ENCODE assay signal across 12 cellular contexts in genomic region chr16:85238233-85238647, GRCh38.
A peak's percentile ranks its signal among the peaks of the same experiment; 100 is the strongest.
DNase-seq lines count a peak whose midpoint lies in the region; ATAC-seq and TF ChIP-seq lines count a peak whose summit lies in the region.
"Had no signal": no experiment of that assay in that cellular context is flagged by ENCODE, and none has a peak within 500 bp of the region (broad histone marks: within the 10 kb centered on the region; RNA-seq: fewer than 3 reads in every experiment).

No MANE protein-coding gene starts in this region.

- no peak overlapping the region for H3K27ac ChIP-seq in neuronal stem cell (replicated peaks; ENCODE audit: low read length)
- H3K27ac ChIP-seq: KMS-11 had no signal

- H3K23ac ChIP-seq in neuronal stem cell (ENCODE audit: low read depth, low read length, poor library complexity): no peak overlapping the region

- H3K18ac ChIP-seq in neuronal stem cell (ENCODE audit: low read length): peak overlapping the region; percentile 91

- peak overlapping the region; percentile 41 for H2BK120ac ChIP-seq in neuronal stem cell (ENCODE audit: low read depth, low read length)

- TF ChIP-seq CTCF in BE2C (IDR thresholded peaks at IDR 0.05; ENCODE audit: low read depth, low read length): no peak

- H4K8ac ChIP-seq in neuronal stem cell (ENCODE audit: low read depth, low read length): no peak overlapping the region

- H3K4ac ChIP-seq in neuronal stem cell (ENCODE audit: low read length): no peak overlapping the region

- peak overlapping the region; percentile 87 for H2AFZ ChIP-seq in neuronal stem cell (ENCODE audit: low read length)

- H2BK15ac ChIP-seq in neuronal stem cell (ENCODE audit: low read length): peak overlapping the region; percentile 79

- no peak overlapping the region for H3K14ac ChIP-seq in neuronal stem cell (ENCODE audit: low read length)

- H3K4me2 ChIP-seq in neuronal stem cell (ENCODE audit: insufficient read depth, low read length, poor library complexity, severe bottlenecking): no peak overlapping the region
- H3K4me2 ChIP-seq: KMS-11 had no signal

- ATAC-seq in GM21717 (IDR thresholded peaks at IDR 0.05; ENCODE audit: unreplicated experiment): no peak
- no peak for ATAC-seq in HG02759 (IDR thresholded peaks at IDR 0.05; ENCODE audit: unreplicated experiment)
- ATAC-seq: T-cell had no signal

- peak overlapping the region; percentile 63 for H3K9ac ChIP-seq in NT2/D1 (ENCODE audit: insufficient read length, low read depth)
- H3K9ac ChIP-seq in neuronal stem cell (ENCODE audit: low read depth, low read length, poor library complexity): no peak overlapping the region
- H3K9ac ChIP-seq: KMS-11 had no signal

- no peak overlapping the region for H4K91ac ChIP-seq in neuronal stem cell (ENCODE audit: low read depth, low read length, poor library complexity)

- H2BK12ac ChIP-seq in neuronal stem cell (ENCODE audit: low read length): peak overlapping the region; percentile 89

- H3K27me3 ChIP-seq in BE2C: no peaks in the 10 kb centered on the region
- H3K27me3 ChIP-seq in NT2/D1 (ENCODE audit: insufficient read depth, insufficient read length): no peaks in the 10 kb centered on the region
- peaks cover 0 to 9% (median 0%) of the 10 kb centered on the region in 3 experiments for H3K27me3 ChIP-seq in neuronal stem cell (ENCODE audit: control insufficient read depth in 3 of 3, insufficient read depth in 3 of 3, low read depth in 1 of 3, low read length in 3 of 3)

- H3K9me3 ChIP-seq in BE2C (no peaks in the 10 kb centered on the region), NT2/D1 (ENCODE audit: insufficient read depth, low read length) (no peaks in the 10 kb centered on the region), neuronal stem cell (replicated peaks in 1 of 2; ENCODE audit: control insufficient read depth in 2 of 2, insufficient read depth in 1 of 2, low read depth in 1 of 2, low read length in 2 of 2) (no peaks in the 10 kb centered on the region)
- H3K9me3 ChIP-seq: Caco-2 had no signal

- H3K4me3 ChIP-seq in BE2C (ENCODE audit: low read depth, low read length): no peak overlapping the region
- no peak overlapping the region for H3K4me3 ChIP-seq in NT2/D1 (ENCODE audit: insufficient read length, low read depth)
- peak overlapping the region in 1 of 2 donors; percentile 28 for H3K4me3 ChIP-seq in neuronal stem cell (ENCODE audit: low read length in 2 of 2)

- no peak overlapping the region for H2BK5ac ChIP-seq in neuronal stem cell (ENCODE audit: low read length)

- DNase-seq in BE2C (peak; percentile 32), NT2/D1 (ENCODE audit: low read depth, low spot score) (no peak), fibroblast of the conjunctiva (ENCODE audit: low read depth) (peak; percentile 96), neuronal stem cell (ENCODE audit: low spot score) (no peak), NCI-H187 treated with DMSO at 0.1 percent for 48 hours (lab: John Stamatoyannopoulos, UW) (no peak), cerebellar cortex (ENCODE audit: low spot score) (no peak)
- DNase-seq: activated naive CD8-positive, alpha-beta T cell treated with anti-CD3 and anti-CD28 coated beads for 36 hours; T-cell had no signal

- H2AK5ac ChIP-seq in neuronal stem cell (ENCODE audit: low read depth, low read length): peak overlapping the region; percentile 9

- H3K4me1 ChIP-seq in BE2C (peaks cover 33% of the 10 kb centered on the region), NT2/D1 (ENCODE audit: insufficient read depth, insufficient read length) (peaks cover 50% of the 10 kb centered on the region), neuronal stem cell (ENCODE audit: control insufficient read depth in 2 of 2, insufficient read depth in 1 of 2, low read depth in 1 of 2, low read length in 2 of 2) (peaks cover 20 to 35% of the 10 kb centered on the region in 2 donors)

- H3K36me3 ChIP-seq in BE2C: no peaks in the 10 kb centered on the region; the same call in 1 of the 2 replicates
- H3K36me3 ChIP-seq in NT2/D1 (ENCODE audit: insufficient read depth, insufficient read length, low read length): peaks cover 3% of the 10 kb centered on the region
- no peaks in the 10 kb centered on the region for H3K36me3 ChIP-seq in neuronal stem cell (replicated peaks in 1 of 2; ENCODE audit: control insufficient read depth in 2 of 2, insufficient read depth in 2 of 2, low read length in 2 of 2)

- no CpG with 5 or more reads among the region's 17 CpGs for WGBS in neuronal stem cell (ENCODE audit: extremely low coverage in 2 of 2, insufficient read length in 2 of 2, insufficient replicate concordance in 1 of 2), 2 donors

- peaks cover 2% of the 10 kb centered on the region for H3K79me1 ChIP-seq in neuronal stem cell (ENCODE audit: low read depth, low read length)

Comparison
In these comparisons a context has a peak if more than half of its experiments do, and no peak if none do; other contexts are left out.
1. DNase-seq: peak in BE2C (single experiment) and fibroblast of the conjunctiva (single experiment); none in NT2/D1 (single experiment), neuronal stem cell (single experiment), NCI-H187 treated with DMSO at 0.1 percent for 48 hours (single experiment) and cerebellar cortex (single experiment).